In genomic region chr12:96201272-96202227, GRCh38 we compare ENCODE assay signal across 1 cellular context.
A peak's percentile ranks its signal among the peaks of the same experiment; 100 is the strongest.
TF ChIP-seq lines count a peak whose summit lies in the region.

No MANE protein-coding gene starts in this region.

TF ChIP-seq in IMR-90, 13 proteins besides CTCF, POLR2A, EP300 and RAD21:
- no peak for TF ChIP-seq MAFK (IDR thresholded peaks at IDR 0.05; ENCODE audit: low read depth, low read length)
- TF ChIP-seq MXI1 (IDR thresholded peaks at IDR 0.05; ENCODE audit: borderline replicate concordance, low read depth, low read length): no peak
- TF ChIP-seq NFE2L2 (IDR thresholded peaks at IDR 0.05; ENCODE audit: low read depth, low read length): no peak
- no peak for TF ChIP-seq BHLHE40 (IDR thresholded peaks at IDR 0.05; ENCODE audit: low read depth, low read length)
- 0 out of 2 replicates have a peak, but pooled peaks have one; percentile 22 for TF ChIP-seq CEBPB (IDR thresholded peaks at IDR 0.05; ENCODE audit: low read depth, low read length)
- no peak for TF ChIP-seq CHD1 (IDR thresholded peaks at IDR 0.05; ENCODE audit: low read depth, low read length)
